Comparison of ENCODE assay signal across 1 cellular context in genomic region chr11:68038226-68038717, GRCh38.
TF ChIP-seq lines count a peak whose summit lies in the region.

No MANE protein-coding gene starts in this region.

TF ChIP-seq in HCT116, 20 proteins besides CTCF, POLR2A, EP300 and RAD21:
- TF ChIP-seq, protein P1, sequence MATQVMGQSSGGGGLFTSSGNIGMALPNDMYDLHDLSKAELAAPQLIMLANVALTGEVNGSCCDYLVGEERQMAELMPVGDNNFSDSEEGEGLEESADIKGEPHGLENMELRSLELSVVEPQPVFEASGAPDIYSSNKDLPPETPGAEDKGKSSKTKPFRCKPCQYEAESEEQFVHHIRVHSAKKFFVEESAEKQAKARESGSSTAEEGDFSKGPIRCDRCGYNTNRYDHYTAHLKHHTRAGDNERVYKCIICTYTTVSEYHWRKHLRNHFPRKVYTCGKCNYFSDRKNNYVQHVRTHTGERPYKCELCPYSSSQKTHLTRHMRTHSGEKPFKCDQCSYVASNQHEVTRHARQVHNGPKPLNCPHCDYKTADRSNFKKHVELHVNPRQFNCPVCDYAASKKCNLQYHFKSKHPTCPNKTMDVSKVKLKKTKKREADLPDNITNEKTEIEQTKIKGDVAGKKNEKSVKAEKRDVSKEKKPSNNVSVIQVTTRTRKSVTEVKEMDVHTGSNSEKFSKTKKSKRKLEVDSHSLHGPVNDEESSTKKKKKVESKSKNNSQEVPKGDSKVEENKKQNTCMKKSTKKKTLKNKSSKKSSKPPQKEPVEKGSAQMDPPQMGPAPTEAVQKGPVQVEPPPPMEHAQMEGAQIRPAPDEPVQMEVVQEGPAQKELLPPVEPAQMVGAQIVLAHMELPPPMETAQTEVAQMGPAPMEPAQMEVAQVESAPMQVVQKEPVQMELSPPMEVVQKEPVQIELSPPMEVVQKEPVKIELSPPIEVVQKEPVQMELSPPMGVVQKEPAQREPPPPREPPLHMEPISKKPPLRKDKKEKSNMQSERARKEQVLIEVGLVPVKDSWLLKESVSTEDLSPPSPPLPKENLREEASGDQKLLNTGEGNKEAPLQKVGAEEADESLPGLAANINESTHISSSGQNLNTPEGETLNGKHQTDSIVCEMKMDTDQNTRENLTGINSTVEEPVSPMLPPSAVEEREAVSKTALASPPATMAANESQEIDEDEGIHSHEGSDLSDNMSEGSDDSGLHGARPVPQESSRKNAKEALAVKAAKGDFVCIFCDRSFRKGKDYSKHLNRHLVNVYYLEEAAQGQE (IDR thresholded peaks at IDR 0.05; ENCODE audit: low read depth) = no peak
- TF ChIP-seq ELF1 (IDR thresholded peaks at IDR 0.05; ENCODE audit: borderline replicate concordance, low read depth) (no peak), SRF (IDR thresholded peaks at IDR 0.05; ENCODE audit: low read depth) (no peak), JUND (IDR thresholded peaks at IDR 0.05) (no peak), ZNF274 (IDR thresholded peaks at IDR 0.05; ENCODE audit: low read depth, low read length) (no peak), SP1 (IDR thresholded peaks at IDR 0.05; ENCODE audit: low read depth) (no peak), YY1 (IDR thresholded peaks at IDR 0.05; ENCODE audit: extremely low read depth, insufficient replicate concordance, low read depth, low read length) (no peak), CBX3 (IDR thresholded peaks at IDR 0.05; ENCODE audit: low read depth) (no peak), ZFX (IDR thresholded peaks at IDR 0.05) (no peak), POLR2AphosphoS5 (IDR thresholded peaks at IDR 0.05; ENCODE audit: low read depth, low read length) (no peak), SIN3A (IDR thresholded peaks at IDR 0.05; ENCODE audit: low read depth) (no peak), TCF7L2 (IDR thresholded peaks at IDR 0.05; ENCODE audit: borderline replicate concordance, extremely low read depth, insufficient read depth, insufficient read length) (no peak), FOSL1 (IDR thresholded peaks at IDR 0.05; ENCODE audit: low read depth) (no peak), CEBPB (IDR thresholded peaks at IDR 0.05; ENCODE audit: low read depth) (no peak), EZH2 (IDR thresholded peaks at IDR 0.05) (no peak), EGR1 (IDR thresholded peaks at IDR 0.05; ENCODE audit: low read depth) (no peak)
- TF ChIP-seq, protein P2, sequence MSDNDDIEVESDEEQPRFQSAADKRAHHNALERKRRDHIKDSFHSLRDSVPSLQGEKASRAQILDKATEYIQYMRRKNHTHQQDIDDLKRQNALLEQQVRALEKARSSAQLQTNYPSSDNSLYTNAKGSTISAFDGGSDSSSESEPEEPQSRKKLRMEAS (IDR thresholded peaks at IDR 0.05) = no peak
- TF ChIP-seq, protein P3, sequence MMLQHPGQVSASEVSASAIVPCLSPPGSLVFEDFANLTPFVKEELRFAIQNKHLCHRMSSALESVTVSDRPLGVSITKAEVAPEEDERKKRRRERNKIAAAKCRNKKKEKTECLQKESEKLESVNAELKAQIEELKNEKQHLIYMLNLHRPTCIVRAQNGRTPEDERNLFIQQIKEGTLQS (IDR thresholded peaks at IDR 0.05) = no peak
- TF ChIP-seq, protein P4, sequence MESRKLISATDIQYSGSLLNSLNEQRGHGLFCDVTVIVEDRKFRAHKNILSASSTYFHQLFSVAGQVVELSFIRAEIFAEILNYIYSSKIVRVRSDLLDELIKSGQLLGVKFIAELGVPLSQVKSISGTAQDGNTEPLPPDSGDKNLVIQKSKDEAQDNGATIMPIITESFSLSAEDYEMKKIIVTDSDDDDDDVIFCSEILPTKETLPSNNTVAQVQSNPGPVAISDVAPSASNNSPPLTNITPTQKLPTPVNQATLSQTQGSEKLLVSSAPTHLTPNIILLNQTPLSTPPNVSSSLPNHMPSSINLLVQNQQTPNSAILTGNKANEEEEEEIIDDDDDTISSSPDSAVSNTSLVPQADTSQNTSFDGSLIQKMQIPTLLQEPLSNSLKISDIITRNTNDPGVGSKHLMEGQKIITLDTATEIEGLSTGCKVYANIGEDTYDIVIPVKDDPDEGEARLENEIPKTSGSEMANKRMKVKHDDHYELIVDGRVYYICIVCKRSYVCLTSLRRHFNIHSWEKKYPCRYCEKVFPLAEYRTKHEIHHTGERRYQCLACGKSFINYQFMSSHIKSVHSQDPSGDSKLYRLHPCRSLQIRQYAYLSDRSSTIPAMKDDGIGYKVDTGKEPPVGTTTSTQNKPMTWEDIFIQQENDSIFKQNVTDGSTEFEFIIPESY (IDR thresholded peaks at IDR 0.05; ENCODE audit: extremely low read depth, insufficient replicate concordance, low read length) = no peak
